ENCODE assay signal across 1 cellular context in the genomic region with DNA sequence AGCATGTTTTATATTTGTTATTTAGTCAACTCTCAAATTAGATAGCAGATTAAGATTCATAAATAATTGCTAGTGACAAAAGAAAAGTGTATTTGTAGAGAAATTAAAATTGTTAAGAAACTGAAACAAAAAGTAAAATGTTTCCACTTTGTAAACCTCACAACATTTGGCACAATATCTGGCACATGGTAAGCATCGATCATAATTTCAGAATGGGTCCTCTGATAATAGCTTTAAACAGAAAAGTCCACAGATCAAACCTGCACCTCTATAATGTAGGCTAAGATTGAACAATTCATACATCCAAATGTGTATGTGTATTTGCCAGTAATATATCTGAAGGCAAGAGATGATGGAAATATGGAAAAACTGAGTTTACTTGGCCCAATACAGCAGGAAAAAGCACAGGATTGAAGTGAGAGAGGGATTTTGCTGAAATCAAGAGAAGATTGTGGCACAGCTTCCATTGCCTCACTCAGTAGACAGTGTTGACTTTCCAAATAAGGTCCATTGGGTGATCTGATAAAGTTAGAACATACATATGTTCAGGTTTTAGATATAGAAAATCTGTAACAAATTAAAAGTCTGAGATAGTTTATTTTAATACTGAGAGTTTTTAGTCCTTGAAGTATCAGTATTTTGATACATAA.
TF ChIP-seq lines count a peak whose summit lies in the region.

No MANE protein-coding gene starts in this region.

TF ChIP-seq in IMR-90, 13 proteins besides CTCF, POLR2A, EP300 and RAD21:
- TF ChIP-seq MAFK (IDR thresholded peaks at IDR 0.05; ENCODE audit: low read depth, low read length) = no peak
- TF ChIP-seq CEBPB (IDR thresholded peaks at IDR 0.05; ENCODE audit: low read depth, low read length) = no peak
- no peak for TF ChIP-seq RFX5 (IDR thresholded peaks at IDR 0.05; ENCODE audit: low read depth, low read length)
- TF ChIP-seq SMC3 (IDR thresholded peaks at IDR 0.05; ENCODE audit: low read depth, low read length) = no peak
- no peak for TF ChIP-seq NFE2L2 (IDR thresholded peaks at IDR 0.05; ENCODE audit: low read depth, low read length)
- TF ChIP-seq MAZ (IDR thresholded peaks at IDR 0.05; ENCODE audit: borderline replicate concordance, low read depth, low read length) = no peak
- TF ChIP-seq RCOR1 (IDR thresholded peaks at IDR 0.05; ENCODE audit: insufficient replicate concordance, low read length) = no peak
- no peak for TF ChIP-seq FOS (IDR thresholded peaks at IDR 0.05; ENCODE audit: low read depth, low read length)
- no peak for TF ChIP-seq BHLHE40 (IDR thresholded peaks at IDR 0.05; ENCODE audit: low read depth, low read length)
- no peak for TF ChIP-seq CHD1 (IDR thresholded peaks at IDR 0.05; ENCODE audit: low read depth, low read length)
- no peak for TF ChIP-seq ELK1 (IDR thresholded peaks at IDR 0.05; ENCODE audit: borderline replicate concordance, low read depth, low read length)
- TF ChIP-seq MXI1 (IDR thresholded peaks at IDR 0.05; ENCODE audit: borderline replicate concordance, low read depth, low read length) = no peak
- TF ChIP-seq, protein P1, sequence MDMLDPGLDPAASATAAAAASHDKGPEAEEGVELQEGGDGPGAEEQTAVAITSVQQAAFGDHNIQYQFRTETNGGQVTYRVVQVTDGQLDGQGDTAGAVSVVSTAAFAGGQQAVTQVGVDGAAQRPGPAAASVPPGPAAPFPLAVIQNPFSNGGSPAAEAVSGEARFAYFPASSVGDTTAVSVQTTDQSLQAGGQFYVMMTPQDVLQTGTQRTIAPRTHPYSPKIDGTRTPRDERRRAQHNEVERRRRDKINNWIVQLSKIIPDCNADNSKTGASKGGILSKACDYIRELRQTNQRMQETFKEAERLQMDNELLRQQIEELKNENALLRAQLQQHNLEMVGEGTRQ (IDR thresholded peaks at IDR 0.05; ENCODE audit: low read depth, low read length) = no peak
TF ChIP-seq in IMR-90: peak in this region for 0.
